8 cellular contexts compared by ENCODE assay signal in the genomic region with DNA sequence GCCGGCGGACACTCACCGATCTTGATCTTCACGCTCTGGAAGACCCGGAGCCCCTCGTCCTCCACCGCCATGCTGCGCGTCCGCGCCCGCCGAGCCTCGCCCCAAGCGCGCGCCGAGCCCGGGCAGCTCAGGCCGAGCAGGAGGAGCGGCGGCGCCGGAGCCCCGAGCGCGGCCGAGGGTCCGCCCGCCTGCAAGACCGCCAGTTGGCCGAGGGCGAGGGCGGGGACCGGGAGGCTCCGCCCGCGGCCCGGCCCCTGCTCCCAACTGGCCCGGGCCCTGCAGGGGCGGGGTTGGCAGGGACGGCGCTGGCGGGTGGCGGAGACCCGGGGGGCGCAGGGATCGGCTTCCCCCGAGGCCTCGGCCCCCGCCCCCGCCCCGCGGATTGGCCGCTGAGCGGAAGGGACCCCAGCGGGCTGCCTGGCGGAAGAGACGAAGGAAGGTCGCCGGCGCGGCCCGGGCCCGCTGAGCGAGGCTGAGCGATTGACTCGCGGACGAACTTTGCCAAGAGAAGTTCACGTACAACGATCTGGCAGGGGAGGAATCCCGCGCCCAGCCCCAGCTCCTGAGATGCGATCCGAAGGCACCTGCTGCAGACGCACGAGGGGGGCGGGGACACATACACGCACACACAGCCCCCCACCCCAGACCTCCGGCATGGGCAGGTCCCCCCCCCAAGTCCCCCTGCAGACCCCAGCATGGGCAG. TPM values are rescaled to one million over a fixed set of nuclear protein-coding genes. Genes with fewer than 3 reads are reported as not detected.
DNase-seq lines count a peak whose midpoint lies in the region; ATAC-seq and TF ChIP-seq lines count a peak whose summit lies in the region.

TSS of gene RASA3 (minus strand) at position 205 of the 703 bp plus-strand sequence. CDS start at position 71, 134 bp downstream.

- peak; percentile 69 for ATAC-seq in HG02759 (IDR thresholded peaks at IDR 0.05; ENCODE audit: unreplicated experiment)

- TF ChIP-seq CTCF in coronary artery (IDR thresholded peaks at IDR 0.05) = no peak
- no peak for TF ChIP-seq CTCF in kidney epithelial cell (IDR thresholded peaks at IDR 0.05; ENCODE audit: insufficient read depth, low read length, poor library complexity, severe bottlenecking)
- TF ChIP-seq CTCF in spleen (IDR thresholded peaks at IDR 0.05 in 8 of 11, conservative IDR thresholded peaks at IDR 0.05 in 3 of 11) = no peak

- H3K9me3 ChIP-seq in spleen = no peaks in the 10 kb centered on the region

- WGBS in spleen, 5 donors = 0 to 1% (median 1%) methylated on average over 59 to 81 of the region's 81 CpGs

- no peak for TF ChIP-seq POLR2A in spleen (IDR thresholded peaks at IDR 0.05)

- peaks cover 34 to 61% (median 46%) of the 10 kb centered on the region in 6 donors for H3K4me1 ChIP-seq in spleen

- intact Hi-C loops in spleen (cut with DNase I; ENCODE audit: low total_unique reads) = no loop called here

- peak within 1 kb of the TSS; percentile 75 to 87 for H3K27ac ChIP-seq in coronary artery
- peak within 1 kb of the TSS; percentile 67 to 91 (median 86) for H3K27ac ChIP-seq in spleen

- H3K36me3 ChIP-seq in kidney epithelial cell (ENCODE audit: control insufficient read depth, insufficient read depth, low read length) (no peaks in the 10 kb centered on the region), spleen (no peaks in the 10 kb centered on the region)

- no peaks in the 10 kb centered on the region for H3K27me3 ChIP-seq in kidney epithelial cell (ENCODE audit: control insufficient read depth, insufficient read depth, low read length)
- H3K27me3 ChIP-seq in spleen (replicated peaks in 1 of 7) = no peaks in the 10 kb centered on the region

- peak within 1 kb of the TSS; percentile 91 for H3K4me3 ChIP-seq in coronary artery
- peak within 1 kb of the TSS; percentile 55 for H3K4me3 ChIP-seq in kidney epithelial cell (ENCODE audit: low read depth, low read length)
- H3K4me3 ChIP-seq in spleen = peak within 1 kb of the TSS; percentile 60 to 98 (median 94)

- DNase-seq in SIG-M5 treated with dmso at 0.1 percent for 504 hours (lab: John Stamatoyannopoulos, UW; ENCODE audit: unreplicated experiment) (peak; percentile 73), SIG-M5 (lab: John Stamatoyannopoulos, UW) (no peak), NCI-H1105 treated with DMSO at 0.1 percent for 48 hours (lab: John Stamatoyannopoulos, UW) (peak; percentile 77), coronary artery (ENCODE audit: low spot score) (peak; percentile 89), kidney epithelial cell (ENCODE audit: low read depth) (peak; percentile 41), spleen (peak; percentile 94)
- DNase-seq in activated CD4-positive, CD25-positive, alpha-beta regulatory T cell (lab: John Stamatoyannopoulos, UW) = peak in 3 of 4 experiments; percentile 26 to 53 (median 53)

RNA-seq across cellular contexts. Expression of gene RASA3, which starts in this region (rescaled TPM):
- total RNA-seq in kidney epithelial cell = 25.4 and 27.0 TPM in 2 replicates
- 10 to 100 TPM; 35.9 to 52.8 (median 52.0) TPM for total RNA-seq in spleen
- polyA plus RNA-seq in spleen = 10 to 100 TPM; 11.7 to 17.2 (median 12.1) TPM
